ENCODE assay signal across 1 cellular context in genomic region chr2:128306081-128306930, GRCh38.
TF ChIP-seq lines count a peak whose summit lies in the region.

No MANE protein-coding gene starts in this region.

TF ChIP-seq in HepG2, 621 proteins besides CTCF, POLR2A, EP300 and RAD21 (continued from another document and continues in another):
- TF ChIP-seq NCOA1 (CRISPR knock-in tag; IDR thresholded peaks at IDR 0.05) (no peak), ZNF30 (CRISPR knock-in tag; IDR thresholded peaks at IDR 0.05) (no peak), ZNF768 (CRISPR knock-in tag; IDR thresholded peaks at IDR 0.05) (no peak), ZBTB33 (CRISPR knock-in tag; IDR thresholded peaks at IDR 0.05) (peak; percentile 84; the same call in 1 of the 2 replicates), GABPA (IDR thresholded peaks at IDR 0.05; ENCODE audit: low read depth, low read length) (no peak), GABPA (CRISPR knock-in tag; IDR thresholded peaks at IDR 0.05; ENCODE audit: low read depth) (peak; percentile 28; the same call in 1 of the 2 replicates), NONO (IDR thresholded peaks at IDR 0.05) (no peak), NONO (CRISPR knock-in tag; conservative IDR thresholded peaks at IDR 0.05) (peak; percentile 84), KDM1A (CRISPR knock-in tag; IDR thresholded peaks at IDR 0.05) (0 out of 2 replicates have a peak, but pooled peaks have one; percentile 52), CBFB (CRISPR knock-in tag; IDR thresholded peaks at IDR 0.05) (peak; percentile 80; the same call in 1 of the 2 replicates), IKZF4 (CRISPR knock-in tag; IDR thresholded peaks at IDR 0.05; ENCODE audit: borderline replicate concordance, low read depth, not compliant biosample characterization) (peak; percentile 36), PAX8 (CRISPR knock-in tag; IDR thresholded peaks at IDR 0.05; ENCODE audit: borderline replicate concordance) (no peak), ARHGAP35 (CRISPR knock-in tag; IDR thresholded peaks at IDR 0.05; ENCODE audit: borderline replicate concordance) (no peak; the same call in 1 of the 2 replicates), ZNF230 (CRISPR knock-in tag; IDR thresholded peaks at IDR 0.05) (no peak), ATRX (CRISPR knock-in tag; IDR thresholded peaks at IDR 0.05; ENCODE audit: borderline replicate concordance) (no peak), MLLT10 (CRISPR knock-in tag; IDR thresholded peaks at IDR 0.05) (no peak), PPARG (CRISPR knock-in tag; conservative IDR thresholded peaks at IDR 0.05) (peak; percentile 82), GTF3A (CRISPR knock-in tag; conservative IDR thresholded peaks at IDR 0.05) (no peak), JUND (CRISPR knock-in tag; IDR thresholded peaks at IDR 0.05) (no peak), PHF5A (CRISPR knock-in tag; IDR thresholded peaks at IDR 0.05; ENCODE audit: low read depth, unreplicated experiment) (peak; percentile 51), RFX3 (CRISPR knock-in tag; IDR thresholded peaks at IDR 0.05) (no peak), ZFP82 (CRISPR knock-in tag; IDR thresholded peaks at IDR 0.05; ENCODE audit: borderline replicate concordance) (no peak), ZNF512B (CRISPR knock-in tag; IDR thresholded peaks at IDR 0.05; ENCODE audit: borderline replicate concordance) (no peak; the same call in 1 of the 2 replicates), FLYWCH1 (CRISPR knock-in tag; IDR thresholded peaks at IDR 0.05) (no peak), AKAP8 (CRISPR knock-in tag; IDR thresholded peaks at IDR 0.05) (0 out of 2 replicates have a peak, but pooled peaks have one; percentile 78), ZNF775 (CRISPR knock-in tag; IDR thresholded peaks at IDR 0.05; ENCODE audit: borderline replicate concordance) (no peak), ZNF710 (CRISPR knock-in tag; IDR thresholded peaks at IDR 0.05; ENCODE audit: borderline replicate concordance) (peak; percentile 42; the same call in 1 of the 2 replicates), ZNF761 (CRISPR knock-in tag; conservative IDR thresholded peaks at IDR 0.05) (no peak; the same call in 1 of the 2 replicates), ZBTB10 (CRISPR knock-in tag; IDR thresholded peaks at IDR 0.05; ENCODE audit: borderline replicate concordance) (0 out of 2 replicates have a peak, but pooled peaks have one; percentile 87), NCOA5 (CRISPR knock-in tag; IDR thresholded peaks at IDR 0.05) (0 out of 2 replicates have a peak, but pooled peaks have one; percentile 51), HMGA1 (CRISPR knock-in tag; conservative IDR thresholded peaks at IDR 0.05) (no peak), PRDM4 (CRISPR knock-in tag; IDR thresholded peaks at IDR 0.05; ENCODE audit: borderline replicate concordance) (no peak), SRSF9 (IDR thresholded peaks at IDR 0.05; ENCODE audit: borderline replicate concordance, insufficient read depth, low read depth, low read length, poor library complexity, severe bottlenecking) (no peak), ZNF547 (CRISPR knock-in tag; IDR thresholded peaks at IDR 0.05) (0 out of 2 replicates have a peak, but pooled peaks have one; percentile 37)
- TF ChIP-seq, protein P1, sequence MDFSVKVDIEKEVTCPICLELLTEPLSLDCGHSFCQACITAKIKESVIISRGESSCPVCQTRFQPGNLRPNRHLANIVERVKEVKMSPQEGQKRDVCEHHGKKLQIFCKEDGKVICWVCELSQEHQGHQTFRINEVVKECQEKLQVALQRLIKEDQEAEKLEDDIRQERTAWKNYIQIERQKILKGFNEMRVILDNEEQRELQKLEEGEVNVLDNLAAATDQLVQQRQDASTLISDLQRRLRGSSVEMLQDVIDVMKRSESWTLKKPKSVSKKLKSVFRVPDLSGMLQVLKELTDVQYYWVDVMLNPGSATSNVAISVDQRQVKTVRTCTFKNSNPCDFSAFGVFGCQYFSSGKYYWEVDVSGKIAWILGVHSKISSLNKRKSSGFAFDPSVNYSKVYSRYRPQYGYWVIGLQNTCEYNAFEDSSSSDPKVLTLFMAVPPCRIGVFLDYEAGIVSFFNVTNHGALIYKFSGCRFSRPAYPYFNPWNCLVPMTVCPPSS (IDR thresholded peaks at IDR 0.05) = no peak
- TF ChIP-seq, protein P2, sequence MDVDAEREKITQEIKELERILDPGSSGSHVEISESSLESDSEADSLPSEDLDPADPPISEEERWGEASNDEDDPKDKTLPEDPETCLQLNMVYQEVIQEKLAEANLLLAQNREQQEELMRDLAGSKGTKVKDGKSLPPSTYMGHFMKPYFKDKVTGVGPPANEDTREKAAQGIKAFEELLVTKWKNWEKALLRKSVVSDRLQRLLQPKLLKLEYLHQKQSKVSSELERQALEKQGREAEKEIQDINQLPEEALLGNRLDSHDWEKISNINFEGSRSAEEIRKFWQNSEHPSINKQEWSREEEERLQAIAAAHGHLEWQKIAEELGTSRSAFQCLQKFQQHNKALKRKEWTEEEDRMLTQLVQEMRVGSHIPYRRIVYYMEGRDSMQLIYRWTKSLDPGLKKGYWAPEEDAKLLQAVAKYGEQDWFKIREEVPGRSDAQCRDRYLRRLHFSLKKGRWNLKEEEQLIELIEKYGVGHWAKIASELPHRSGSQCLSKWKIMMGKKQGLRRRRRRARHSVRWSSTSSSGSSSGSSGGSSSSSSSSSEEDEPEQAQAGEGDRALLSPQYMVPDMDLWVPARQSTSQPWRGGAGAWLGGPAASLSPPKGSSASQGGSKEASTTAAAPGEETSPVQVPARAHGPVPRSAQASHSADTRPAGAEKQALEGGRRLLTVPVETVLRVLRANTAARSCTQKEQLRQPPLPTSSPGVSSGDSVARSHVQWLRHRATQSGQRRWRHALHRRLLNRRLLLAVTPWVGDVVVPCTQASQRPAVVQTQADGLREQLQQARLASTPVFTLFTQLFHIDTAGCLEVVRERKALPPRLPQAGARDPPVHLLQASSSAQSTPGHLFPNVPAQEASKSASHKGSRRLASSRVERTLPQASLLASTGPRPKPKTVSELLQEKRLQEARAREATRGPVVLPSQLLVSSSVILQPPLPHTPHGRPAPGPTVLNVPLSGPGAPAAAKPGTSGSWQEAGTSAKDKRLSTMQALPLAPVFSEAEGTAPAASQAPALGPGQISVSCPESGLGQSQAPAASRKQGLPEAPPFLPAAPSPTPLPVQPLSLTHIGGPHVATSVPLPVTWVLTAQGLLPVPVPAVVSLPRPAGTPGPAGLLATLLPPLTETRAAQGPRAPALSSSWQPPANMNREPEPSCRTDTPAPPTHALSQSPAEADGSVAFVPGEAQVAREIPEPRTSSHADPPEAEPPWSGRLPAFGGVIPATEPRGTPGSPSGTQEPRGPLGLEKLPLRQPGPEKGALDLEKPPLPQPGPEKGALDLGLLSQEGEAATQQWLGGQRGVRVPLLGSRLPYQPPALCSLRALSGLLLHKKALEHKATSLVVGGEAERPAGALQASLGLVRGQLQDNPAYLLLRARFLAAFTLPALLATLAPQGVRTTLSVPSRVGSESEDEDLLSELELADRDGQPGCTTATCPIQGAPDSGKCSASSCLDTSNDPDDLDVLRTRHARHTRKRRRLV (CRISPR knock-in tag; IDR thresholded peaks at IDR 0.05) = no peak
- TF ChIP-seq, protein P3, sequence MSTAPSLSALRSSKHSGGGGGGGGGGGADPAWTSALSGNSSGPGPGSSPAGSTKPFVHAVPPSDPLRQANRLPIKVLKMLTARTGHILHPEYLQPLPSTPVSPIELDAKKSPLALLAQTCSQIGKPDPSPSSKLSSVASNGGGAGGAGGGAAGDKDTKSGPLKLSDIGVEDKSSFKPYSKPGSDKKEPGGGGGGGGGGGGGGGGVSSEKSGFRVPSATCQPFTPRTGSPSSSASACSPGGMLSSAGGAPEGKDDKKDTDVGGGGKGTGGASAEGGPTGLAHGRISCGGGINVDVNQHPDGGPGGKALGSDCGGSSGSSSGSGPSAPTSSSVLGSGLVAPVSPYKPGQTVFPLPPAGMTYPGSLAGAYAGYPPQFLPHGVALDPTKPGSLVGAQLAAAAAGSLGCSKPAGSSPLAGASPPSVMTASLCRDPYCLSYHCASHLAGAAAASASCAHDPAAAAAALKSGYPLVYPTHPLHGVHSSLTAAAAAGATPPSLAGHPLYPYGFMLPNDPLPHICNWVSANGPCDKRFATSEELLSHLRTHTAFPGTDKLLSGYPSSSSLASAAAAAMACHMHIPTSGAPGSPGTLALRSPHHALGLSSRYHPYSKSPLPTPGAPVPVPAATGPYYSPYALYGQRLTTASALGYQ (CRISPR knock-in tag; IDR thresholded peaks at IDR 0.05) = peak; percentile 84; the same call in 1 of the 2 replicates
- TF ChIP-seq, protein P4, sequence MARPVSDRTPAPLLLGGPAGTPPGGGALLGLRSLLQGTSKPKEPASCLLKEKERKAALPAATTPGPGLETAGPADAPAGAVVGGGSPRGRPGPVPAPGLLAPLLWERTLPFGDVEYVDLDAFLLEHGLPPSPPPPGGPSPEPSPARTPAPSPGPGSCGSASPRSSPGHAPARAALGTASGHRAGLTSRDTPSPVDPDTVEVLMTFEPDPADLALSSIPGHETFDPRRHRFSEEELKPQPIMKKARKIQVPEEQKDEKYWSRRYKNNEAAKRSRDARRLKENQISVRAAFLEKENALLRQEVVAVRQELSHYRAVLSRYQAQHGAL (CRISPR knock-in tag; IDR thresholded peaks at IDR 0.05; ENCODE audit: not compliant biosample characterization) = no peak
